ENCODE assay signal across 15 cellular contexts in genomic region chr11:36312593-36312990, GRCh38. TPM values are rescaled to one million over a fixed set of nuclear protein-coding genes. Genes with fewer than 3 reads are reported as not detected.
DNase-seq lines count a peak whose midpoint lies in the region; ATAC-seq and TF ChIP-seq lines count a peak whose summit lies in the region.
"Had no signal": no experiment of that assay in that cellular context is flagged by ENCODE, and none has a peak within 500 bp of the region (broad histone marks: within the 10 kb centered on the region; RNA-seq: fewer than 3 reads in every experiment).

No MANE protein-coding gene starts in this region.

- CTCF ChIA-PET in OCI-LY7 (lab: Charles Lee; ENCODE audit: unreplicated experiment) = no interaction called here

- no peaks in the 10 kb centered on the region for H3K79me2 ChIP-seq in OCI-LY7 (ENCODE audit: insufficient read depth, low read depth, low read length)

- POLR2A ChIA-PET in OCI-LY7 (lab: Charles Lee) = no interaction called here

- ATAC-seq in HG02610 (IDR thresholded peaks at IDR 0.05; ENCODE audit: unreplicated experiment) = no peak
- no peak for ATAC-seq in GM21529 (IDR thresholded peaks at IDR 0.05; ENCODE audit: unreplicated experiment)
- ATAC-seq in GM21825 (IDR thresholded peaks at IDR 0.05; ENCODE audit: unreplicated experiment) = no peak
- ATAC-seq: esophagus mucosa, GM23338 had no signal

- no peaks in the 10 kb centered on the region for H3K9me3 ChIP-seq in OCI-LY7 (ENCODE audit: low read length)
- H3K9me3 ChIP-seq: BLaER1 treated with 17β-estradiol and CSF1 and Interleukin-3, amounts not matched to agents 10 nM and 100 nM; neutrophil had no signal

- DNase-seq in A172 (ENCODE audit: low spot score) = peak; percentile 48
- peak; percentile 87 for DNase-seq in HCEC 1CT
- DNase-seq in SIG-M5 treated with dmso at 0.1 percent for 504 hours (lab: John Stamatoyannopoulos, UW; ENCODE audit: unreplicated experiment) = peak; percentile 63
- DNase-seq in fibroblast of villous mesenchyme (ENCODE audit: low read depth) = peak; percentile 97
- no peak for DNase-seq in OCI-LY7 (ENCODE audit: low spot score)
- DNase-seq: islet precursor cell, MM.1S, NCI-H748 treated with DMSO at 0.1 percent for 48 hours had no signal

- no peak overlapping the region for H3K4me3 ChIP-seq in fibroblast of villous mesenchyme (ENCODE audit: low read depth, low read length)
- H3K4me3 ChIP-seq in OCI-LY7 (ENCODE audit: low read depth, low read length, poor library complexity, severe bottlenecking) = no peak overlapping the region
- H3K4me3 ChIP-seq: BLaER1 treated with 17β-estradiol and CSF1 and Interleukin-3, amounts not matched to agents 10 nM and 100 nM; GM23338 had no signal

- H3K9me2 ChIP-seq in OCI-LY7 (ENCODE audit: insufficient read depth, low read length) = no peaks in the 10 kb centered on the region

- intact Hi-C loops in OCI-LY7 (cut with micrococcal nuclease; ENCODE audit: unreplicated experiment) = no loop called here

- H4K20me1 ChIP-seq in OCI-LY7 (ENCODE audit: insufficient read depth, low read length) = no peaks in the 10 kb centered on the region
- H4K20me1 ChIP-seq: BLaER1 treated with 17β-estradiol and CSF1 and Interleukin-3, amounts not matched to agents 10 nM and 100 nM had no signal

- TF ChIP-seq CTCF in fibroblast of villous mesenchyme (IDR thresholded peaks at IDR 0.05; ENCODE audit: insufficient read depth, low read depth, low read length) (no peak), OCI-LY7 (conservative IDR thresholded peaks at IDR 0.05; ENCODE audit: low read length) (no peak)

- H3K36me3 ChIP-seq in OCI-LY7 (ENCODE audit: insufficient read depth, low read length) = no peaks in the 10 kb centered on the region
- H3K36me3 ChIP-seq: BLaER1 treated with 17β-estradiol and CSF1 and Interleukin-3, amounts not matched to agents 10 nM and 100 nM; neutrophil had no signal

- no TSS peak for BruUV-seq in OCI-LY7 (replicated peaks; lab: Mats Ljungman, UMichigan)

- no peak overlapping the region for H3K27ac ChIP-seq in OCI-LY7 (ENCODE audit: low read depth, low read length, poor library complexity, severe bottlenecking)
- H3K27ac ChIP-seq: BLaER1 treated with 17β-estradiol and CSF1 and Interleukin-3, amounts not matched to agents 10 nM and 100 nM; neutrophil had no signal

- no peak overlapping the region for H3K4me2 ChIP-seq in OCI-LY7 (ENCODE audit: low read length)
- H3K4me2 ChIP-seq: GM23338 had no signal

- H2AFZ ChIP-seq in OCI-LY7 (ENCODE audit: low read length) = no peak overlapping the region
- H2AFZ ChIP-seq: GM23338 had no signal

- H3K4me1 ChIP-seq in OCI-LY7 (ENCODE audit: insufficient read depth, low read length, poor library complexity, severe bottlenecking) = no peaks in the 10 kb centered on the region

RNA-seq across cellular contexts. Expression of gene PRR5L, which starts 16.5 kb away (rescaled TPM):
- total RNA-seq in A172 (2014; rRNA removed; shearing (Covaris generic)) = 2.5 and 5.3 TPM in 2 replicates
- 35.4 and 57.0 TPM in 2 replicates for total RNA-seq in fibroblast of villous mesenchyme
- not detected in 2 replicates for total RNA-seq in OCI-LY7 (2014; rRNA removed; shearing (Covaris generic))
- total RNA-seq in OCI-LY7 (2022) = not detected in 2 replicates

RNA-seq across cellular contexts. Expression of gene COMMD9, which starts 23.4 kb away (rescaled TPM):
- total RNA-seq in A172 (2014; rRNA removed; shearing (Covaris generic)) = 121 TPM in 2 replicates
- total RNA-seq in fibroblast of villous mesenchyme (35.4 and 49.0 TPM in 2 replicates), OCI-LY7 (2022) (46.8 and 48.3 TPM in 2 replicates)
- total RNA-seq in OCI-LY7 (2014; rRNA removed; shearing (Covaris generic)) = 26.5 and 37.6 TPM in 2 replicates
